In genomic region chr2:39437522-39438296, GRCh38 we compare ENCODE assay signal across 1 cellular context.
TF ChIP-seq lines count a peak whose summit lies in the region.

No MANE protein-coding gene starts in this region.

TF ChIP-seq in HepG2, 621 proteins besides CTCF, POLR2A, EP300 and RAD21 (continued from another document and continues in another):
- TF ChIP-seq, protein P1, sequence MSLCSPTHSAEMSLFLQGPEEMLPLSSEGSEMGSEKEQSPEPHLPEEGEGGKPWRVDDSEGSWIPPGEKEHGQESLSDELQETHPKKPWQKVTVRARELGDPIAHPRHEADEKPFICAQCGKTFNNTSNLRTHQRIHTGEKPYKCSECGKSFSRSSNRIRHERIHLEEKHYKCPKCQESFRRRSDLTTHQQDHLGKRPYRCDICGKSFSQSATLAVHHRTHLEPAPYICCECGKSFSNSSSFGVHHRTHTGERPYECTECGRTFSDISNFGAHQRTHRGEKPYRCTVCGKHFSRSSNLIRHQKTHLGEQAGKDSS (CRISPR knock-in tag; IDR thresholded peaks at IDR 0.05; ENCODE audit: borderline replicate concordance, low read depth), result no peak; the same call in 1 of the 2 replicates
- TF ChIP-seq MBD4 (IDR thresholded peaks at IDR 0.05; ENCODE audit: borderline replicate concordance, low read length) (no peak), CBFB (CRISPR knock-in tag; IDR thresholded peaks at IDR 0.05) (no peak), NFKB2 (CRISPR knock-in tag; IDR thresholded peaks at IDR 0.05; ENCODE audit: borderline replicate concordance) (no peak), TGIF2 (CRISPR knock-in tag; IDR thresholded peaks at IDR 0.05) (peak; percentile 70; the same call in 1 of the 2 replicates), ZIK1 (CRISPR knock-in tag; IDR thresholded peaks at IDR 0.05; ENCODE audit: borderline replicate concordance, low read depth) (no peak), KMT2A (CRISPR knock-in tag; IDR thresholded peaks at IDR 0.05) (peak; percentile 64; the same call in 1 of the 2 replicates), ZNF331 (CRISPR knock-in tag; IDR thresholded peaks at IDR 0.05) (no peak; the same call in 1 of the 2 replicates), PBX2 (CRISPR knock-in tag; IDR thresholded peaks at IDR 0.05) (no peak), ELF4 (CRISPR knock-in tag; IDR thresholded peaks at IDR 0.05; ENCODE audit: borderline replicate concordance) (0 out of 2 replicates have a peak, but pooled peaks have one; percentile 33), MAZ (IDR thresholded peaks at IDR 0.05; ENCODE audit: borderline replicate concordance, low read depth, low read length) (no peak), MAZ (CRISPR knock-in tag; IDR thresholded peaks at IDR 0.05; ENCODE audit: low read depth) (peak; percentile 7; the same call in 1 of the 2 replicates), ZNF670 (CRISPR knock-in tag; IDR thresholded peaks at IDR 0.05; ENCODE audit: borderline replicate concordance) (no peak), MAX (IDR thresholded peaks at IDR 0.05) (peak; percentile 55; the same call in 1 of the 2 replicates), CHD2 (IDR thresholded peaks at IDR 0.05; ENCODE audit: low read depth, low read length) (no peak), ZNF891 (CRISPR knock-in tag; IDR thresholded peaks at IDR 0.05) (peak; percentile 98), ZBTB1 (CRISPR knock-in tag; IDR thresholded peaks at IDR 0.05; ENCODE audit: borderline replicate concordance) (no peak), ZNF614 (CRISPR knock-in tag; IDR thresholded peaks at IDR 0.05; ENCODE audit: borderline replicate concordance) (no peak), STAG1 (CRISPR knock-in tag; IDR thresholded peaks at IDR 0.05) (peak; percentile 2; the same call in 1 of the 2 replicates), KDM5A (IDR thresholded peaks at IDR 0.05; ENCODE audit: borderline replicate concordance, low read length) (peak; percentile 22; the same call in 1 of the 2 replicates), NR2C2 (CRISPR knock-in tag; IDR thresholded peaks at IDR 0.05; ENCODE audit: borderline replicate concordance) (peak; percentile 90), NFATC3 (CRISPR knock-in tag; IDR thresholded peaks at IDR 0.05) (no peak), ZNF660 (CRISPR knock-in tag; IDR thresholded peaks at IDR 0.05; ENCODE audit: borderline replicate concordance, low read depth) (no peak), ZNF430 (CRISPR knock-in tag; IDR thresholded peaks at IDR 0.05) (no peak; the same call in 1 of the 2 replicates), ARNT2 (CRISPR knock-in tag; IDR thresholded peaks at IDR 0.05; ENCODE audit: low read depth) (peak; percentile 49; the same call in 1 of the 2 replicates), HOXA5 (CRISPR knock-in tag; IDR thresholded peaks at IDR 0.05) (no peak; the same call in 1 of the 2 replicates), ZNF747 (CRISPR knock-in tag; IDR thresholded peaks at IDR 0.05; ENCODE audit: borderline replicate concordance) (0 out of 2 replicates have a peak, but pooled peaks have one; percentile 25), MIER2 (CRISPR knock-in tag; IDR thresholded peaks at IDR 0.05) (no peak), ZHX2 (IDR thresholded peaks at IDR 0.05; ENCODE audit: low read depth) (no peak), ZHX2 (CRISPR knock-in tag; IDR thresholded peaks at IDR 0.05; ENCODE audit: borderline replicate concordance) (no peak), ATAD3A (CRISPR knock-in tag; IDR thresholded peaks at IDR 0.05) (no peak; the same call in 1 of the 2 replicates), GABPA (IDR thresholded peaks at IDR 0.05; ENCODE audit: low read depth, low read length) (no peak), GABPA (CRISPR knock-in tag; IDR thresholded peaks at IDR 0.05; ENCODE audit: low read depth) (peak; percentile 79), ZNF121 (CRISPR knock-in tag; IDR thresholded peaks at IDR 0.05) (no peak), ZNF138 (CRISPR knock-in tag; IDR thresholded peaks at IDR 0.05; ENCODE audit: low read depth) (no peak; the same call in 1 of the 2 replicates), FOXM1 (CRISPR knock-in tag; IDR thresholded peaks at IDR 0.05) (no peak), ZNF749 (CRISPR knock-in tag; IDR thresholded peaks at IDR 0.05; ENCODE audit: borderline replicate concordance) (no peak), TCF12 (IDR thresholded peaks at IDR 0.05) (no peak), TCF12 (CRISPR knock-in tag; IDR thresholded peaks at IDR 0.05) (no peak), IKZF1 (IDR thresholded peaks at IDR 0.05) (no peak), ZBTB7B (CRISPR knock-in tag; IDR thresholded peaks at IDR 0.05) (peak; percentile 53; the same call in 1 of the 2 replicates), ZMAT5 (CRISPR knock-in tag; IDR thresholded peaks at IDR 0.05; ENCODE audit: borderline replicate concordance, low read depth) (no peak), ELF1 (CRISPR knock-in tag; IDR thresholded peaks at IDR 0.05) (0 out of 2 replicates have a peak, but pooled peaks have one; percentile 49), WIZ (CRISPR knock-in tag; IDR thresholded peaks at IDR 0.05) (no peak), AKAP8 (CRISPR knock-in tag; IDR thresholded peaks at IDR 0.05) (no peak), MAFK (conservative IDR thresholded peaks at IDR 0.05 in 1 of 2, IDR thresholded peaks at IDR 0.05 in 1 of 2; ENCODE audit: low read length in 2 of 2) (no peak), TBX2 (CRISPR knock-in tag; IDR thresholded peaks at IDR 0.05; ENCODE audit: borderline replicate concordance) (0 out of 2 replicates have a peak, but pooled peaks have one; percentile 14), TAF15 (IDR thresholded peaks at IDR 0.05; ENCODE audit: low read depth, low read length, poor library complexity, severe bottlenecking) (no peak), ZNF792 (CRISPR knock-in tag; IDR thresholded peaks at IDR 0.05) (0 out of 2 replicates have a peak, but pooled peaks have one; percentile 56), ZNF10 (CRISPR knock-in tag; IDR thresholded peaks at IDR 0.05; ENCODE audit: borderline replicate concordance, low read depth) (no peak), ZNF264 (CRISPR knock-in tag; IDR thresholded peaks at IDR 0.05) (no peak), TCF7 (IDR thresholded peaks at IDR 0.05; ENCODE audit: low read depth) (no peak), SP4 (CRISPR knock-in tag; IDR thresholded peaks at IDR 0.05) (peak; percentile 47; the same call in 1 of the 2 replicates), GATAD2A (CRISPR knock-in tag; IDR thresholded peaks at IDR 0.05) (peak; percentile 47), MED13 (CRISPR knock-in tag; IDR thresholded peaks at IDR 0.05) (no peak), CEBPB (IDR thresholded peaks at IDR 0.05; ENCODE audit: borderline replicate concordance, low read depth, low read length) (no peak)
- TF ChIP-seq, protein P2, sequence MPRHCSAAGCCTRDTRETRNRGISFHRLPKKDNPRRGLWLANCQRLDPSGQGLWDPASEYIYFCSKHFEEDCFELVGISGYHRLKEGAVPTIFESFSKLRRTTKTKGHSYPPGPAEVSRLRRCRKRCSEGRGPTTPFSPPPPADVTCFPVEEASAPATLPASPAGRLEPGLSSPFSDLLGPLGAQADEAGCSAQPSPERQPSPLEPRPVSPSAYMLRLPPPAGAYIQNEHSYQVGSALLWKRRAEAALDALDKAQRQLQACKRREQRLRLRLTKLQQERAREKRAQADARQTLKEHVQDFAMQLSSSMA (CRISPR knock-in tag; IDR thresholded peaks at IDR 0.05), result 0 out of 2 replicates have a peak, but pooled peaks have one; percentile 21
- TF ChIP-seq, protein P3, sequence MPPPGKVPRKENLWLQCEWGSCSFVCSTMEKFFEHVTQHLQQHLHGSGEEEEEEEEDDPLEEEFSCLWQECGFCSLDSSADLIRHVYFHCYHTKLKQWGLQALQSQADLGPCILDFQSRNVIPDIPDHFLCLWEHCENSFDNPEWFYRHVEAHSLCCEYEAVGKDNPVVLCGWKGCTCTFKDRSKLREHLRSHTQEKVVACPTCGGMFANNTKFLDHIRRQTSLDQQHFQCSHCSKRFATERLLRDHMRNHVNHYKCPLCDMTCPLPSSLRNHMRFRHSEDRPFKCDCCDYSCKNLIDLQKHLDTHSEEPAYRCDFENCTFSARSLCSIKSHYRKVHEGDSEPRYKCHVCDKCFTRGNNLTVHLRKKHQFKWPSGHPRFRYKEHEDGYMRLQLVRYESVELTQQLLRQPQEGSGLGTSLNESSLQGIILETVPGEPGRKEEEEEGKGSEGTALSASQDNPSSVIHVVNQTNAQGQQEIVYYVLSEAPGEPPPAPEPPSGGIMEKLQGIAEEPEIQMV (CRISPR knock-in tag; IDR thresholded peaks at IDR 0.05; ENCODE audit: low read depth), result no peak
- TF ChIP-seq, protein P4, sequence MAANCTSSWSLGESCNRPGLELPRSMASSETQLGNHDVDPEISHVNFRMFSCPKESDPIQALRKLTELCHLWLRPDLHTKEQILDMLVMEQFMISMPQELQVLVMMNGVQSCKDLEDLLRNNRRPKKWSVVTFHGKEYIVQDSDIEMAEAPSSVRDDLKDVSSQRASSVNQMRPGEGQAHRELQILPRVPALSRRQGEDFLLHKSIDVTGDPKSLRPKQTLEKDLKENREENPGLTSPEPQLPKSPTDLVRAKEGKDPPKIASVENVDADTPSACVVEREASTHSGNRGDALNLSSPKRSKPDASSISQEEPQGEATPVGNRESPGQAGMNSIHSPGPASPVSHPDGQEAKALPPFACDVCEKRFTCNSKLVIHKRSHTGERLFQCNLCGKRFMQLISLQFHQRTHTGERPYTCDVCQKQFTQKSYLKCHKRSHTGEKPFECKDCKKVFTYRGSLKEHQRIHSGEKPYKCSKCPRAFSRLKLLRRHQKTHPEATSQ (CRISPR knock-in tag; IDR thresholded peaks at IDR 0.05; ENCODE audit: borderline replicate concordance), result no peak
- TF ChIP-seq, protein P5, sequence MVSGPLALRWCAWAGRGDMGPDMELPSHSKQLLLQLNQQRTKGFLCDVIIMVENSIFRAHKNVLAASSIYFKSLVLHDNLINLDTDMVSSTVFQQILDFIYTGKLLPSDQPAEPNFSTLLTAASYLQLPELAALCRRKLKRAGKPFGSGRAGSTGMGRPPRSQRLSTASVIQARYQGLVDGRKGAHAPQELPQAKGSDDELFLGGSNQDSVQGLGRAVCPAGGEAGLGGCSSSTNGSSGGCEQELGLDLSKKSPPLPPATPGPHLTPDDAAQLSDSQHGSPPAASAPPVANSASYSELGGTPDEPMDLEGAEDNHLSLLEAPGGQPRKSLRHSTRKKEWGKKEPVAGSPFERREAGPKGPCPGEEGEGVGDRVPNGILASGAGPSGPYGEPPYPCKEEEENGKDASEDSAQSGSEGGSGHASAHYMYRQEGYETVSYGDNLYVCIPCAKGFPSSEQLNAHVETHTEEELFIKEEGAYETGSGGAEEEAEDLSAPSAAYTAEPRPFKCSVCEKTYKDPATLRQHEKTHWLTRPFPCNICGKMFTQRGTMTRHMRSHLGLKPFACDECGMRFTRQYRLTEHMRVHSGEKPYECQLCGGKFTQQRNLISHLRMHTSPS (CRISPR knock-in tag; IDR thresholded peaks at IDR 0.05; ENCODE audit: low read depth), result no peak; the same call in 1 of the 2 replicates
- TF ChIP-seq, protein P6, sequence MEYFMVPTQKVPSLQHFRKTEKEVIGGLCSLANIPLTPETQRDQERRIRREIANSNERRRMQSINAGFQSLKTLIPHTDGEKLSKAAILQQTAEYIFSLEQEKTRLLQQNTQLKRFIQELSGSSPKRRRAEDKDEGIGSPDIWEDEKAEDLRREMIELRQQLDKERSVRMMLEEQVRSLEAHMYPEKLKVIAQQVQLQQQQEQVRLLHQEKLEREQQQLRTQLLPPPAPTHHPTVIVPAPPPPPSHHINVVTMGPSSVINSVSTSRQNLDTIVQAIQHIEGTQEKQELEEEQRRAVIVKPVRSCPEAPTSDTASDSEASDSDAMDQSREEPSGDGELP (IDR thresholded peaks at IDR 0.05; ENCODE audit: borderline replicate concordance, low read depth), result no peak
